Comparison of ENCODE assay signal across 1 cellular context in genomic region chr7:44482502-44483485, GRCh38.
TF ChIP-seq lines count a peak whose summit lies in the region.

No MANE protein-coding gene starts in this region.

TF ChIP-seq in HEK293, 187 proteins besides CTCF, POLR2A, EP300 and RAD21 (continued from another document):
- TF ChIP-seq SETDB1 (IDR thresholded peaks at IDR 0.05; ENCODE audit: insufficient read length, low read length): peak; percentile 78
- no peak for TF ChIP-seq ZNF174 (tag by site-specific recombination; IDR thresholded peaks at IDR 0.05)
